Comparison of ENCODE assay signal across 1 cellular context in the genomic region with DNA sequence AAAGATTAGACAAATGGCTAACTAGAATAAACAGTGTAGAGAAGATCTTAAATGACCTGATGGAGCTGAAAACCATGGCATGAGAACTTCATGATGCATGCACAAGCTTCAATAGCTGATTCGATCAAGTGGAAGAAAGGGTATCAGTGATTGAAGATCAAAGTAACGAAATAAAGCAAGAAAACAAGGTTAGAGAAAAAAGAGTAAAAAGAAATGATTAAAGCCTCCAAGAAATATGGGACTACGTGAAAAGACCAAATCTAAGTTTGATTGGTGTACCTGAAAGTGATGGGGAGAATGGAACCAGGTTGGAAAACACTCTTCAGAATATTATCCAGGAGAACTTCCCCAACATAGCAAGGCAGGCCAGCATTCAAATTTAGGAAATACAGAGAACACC. TPM values are rescaled to one million over a fixed set of nuclear protein-coding genes. Genes with fewer than 3 reads are reported as not detected.
A peak's percentile ranks its signal among the peaks of the same experiment; 100 is the strongest.
DNase-seq lines count a peak whose midpoint lies in the region; ATAC-seq, FAIRE-seq and TF ChIP-seq lines count a peak whose summit lies in the region.
"Not testable (repeated sequence)": the region's sequence is repeated elsewhere in the genome, so short reads cannot be mapped to it uniquely, and the experiment has no call there.

No MANE protein-coding gene starts in this region.

- H3K27ac ChIP-seq in A549, result not testable (repeated sequence)

- CTCF ChIA-PET in A549 (lab: Yijun Ruan, JAX), result not testable (repeated sequence)

- POLR2A ChIA-PET in A549 (lab: Yijun Ruan, JAX), result not testable (repeated sequence)

- H3K4me3 ChIP-seq in A549, result not testable (repeated sequence)

- TF ChIP-seq POLR2A in A549 (IDR thresholded peaks at IDR 0.05; ENCODE audit: low read length), result not testable (repeated sequence)

- ATAC-seq in A549, result not testable (repeated sequence)

- not testable (repeated sequence) for TF ChIP-seq EP300 in A549 (IDR thresholded peaks at IDR 0.05)

- H3K4me2 ChIP-seq in A549, result not testable (repeated sequence)

- H3K9me3 ChIP-seq in A549, result not testable (repeated sequence)

- WGBS in A549 (ENCODE audit: missing lambda C conversion rate), result 12% methylated on average over 3 of the region's 3 CpGs

- not testable (repeated sequence) for H3K4me1 ChIP-seq in A549

- FAIRE-seq in A549 (lab: Jason Lieb, UNC), result not testable (repeated sequence)

- not testable (repeated sequence) for TF ChIP-seq CTCF in A549 (IDR thresholded peaks at IDR 0.05)

- DNase-seq in A549 (ENCODE audit: low read depth in 1 of 2, low spot score in 1 of 2), result not testable (repeated sequence)

- TF ChIP-seq RAD21 in A549 (conservative IDR thresholded peaks at IDR 0.05 in 1 of 2, IDR thresholded peaks at IDR 0.05 in 1 of 2), result not testable (repeated sequence)

TF ChIP-seq in A549, 52 proteins besides CTCF, POLR2A, EP300 and RAD21:
- TF ChIP-seq RNF2 (IDR thresholded peaks at IDR 0.05; ENCODE audit: borderline replicate concordance, low read depth), result peak; percentile 90; the same call in 1 of the 2 replicates
- peak; percentile 92 for TF ChIP-seq CBX8 (IDR thresholded peaks at IDR 0.05)

RNA-seq across cellular contexts. Expression of a gene that starts 28.0 kb away (rescaled TPM):
- 33.4 and 40.9 TPM in 2 replicates for polyA plus RNA-seq in A549 (2011; rRNA removed)
- polyA plus RNA-seq in A549 (2012; cell fraction: cytosol; rRNA removed), result 4.5 and 5.4 TPM in 2 replicates
- 5.2 and 6.0 TPM in 2 replicates for polyA plus RNA-seq in A549 (2012; cell fraction: nucleus; rRNA removed)
- polyA plus RNA-seq in A549 (2017; fragmentation: RNase III; extraction: RNeasy Plus Mini Kit Qiagen cat#74134 plus additional on column Dnase treatment), result 12.3 to 12.7 TPM (median 12.4 TPM) in 3 replicates
- polyA minus RNA-seq in A549 (2011; rRNA and poly(A)+ RNA removed), result 109 and 127 TPM in 2 replicates
